In the genomic region with DNA sequence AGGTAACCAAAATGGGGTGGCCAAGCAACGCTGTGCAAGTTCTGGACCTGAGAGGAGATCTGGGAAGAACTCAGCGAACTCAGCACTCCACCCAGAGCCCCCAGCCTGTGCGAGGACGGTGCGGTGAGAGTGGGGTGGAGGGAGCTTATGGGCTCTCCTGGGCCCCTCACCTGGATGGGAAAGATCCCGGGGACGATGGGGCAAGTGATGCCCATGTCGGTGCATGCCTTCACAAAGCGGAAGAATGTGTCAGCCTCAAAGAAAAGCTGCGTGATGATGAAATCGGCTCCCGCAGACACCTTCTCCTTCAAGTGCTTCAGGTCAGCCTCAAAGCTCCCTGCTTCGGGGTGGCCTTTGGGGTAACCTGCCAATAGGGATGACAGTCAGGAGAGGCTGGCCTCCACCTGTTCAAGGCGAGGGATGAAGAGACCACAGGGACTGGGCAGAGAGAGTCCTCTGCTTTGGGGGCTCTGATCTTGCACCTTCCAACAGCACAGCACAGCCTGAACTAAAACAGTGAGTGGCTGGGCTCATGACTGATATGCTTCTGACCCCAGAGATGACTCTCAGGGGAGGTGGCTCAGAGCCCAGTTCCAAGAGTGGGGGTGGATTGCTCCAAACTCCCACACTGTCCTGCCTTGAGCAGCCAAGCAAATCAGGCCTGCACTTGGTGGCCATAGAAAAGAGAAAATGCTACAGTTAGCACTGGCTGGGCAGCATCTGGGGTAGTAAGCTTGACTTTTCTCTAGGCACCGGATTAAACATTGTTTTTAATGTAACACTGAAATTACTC, we compare ENCODE assay signal across 1 cellular context.
A peak's percentile ranks its signal among the peaks of the same experiment; 100 is the strongest.
TF ChIP-seq lines count a peak whose summit lies in the region.

No MANE protein-coding gene starts in this region.

TF ChIP-seq in K562, 482 proteins besides CTCF, POLR2A, EP300 and RAD21 (continued from another document and continues in another):
- TF ChIP-seq, protein P1, sequence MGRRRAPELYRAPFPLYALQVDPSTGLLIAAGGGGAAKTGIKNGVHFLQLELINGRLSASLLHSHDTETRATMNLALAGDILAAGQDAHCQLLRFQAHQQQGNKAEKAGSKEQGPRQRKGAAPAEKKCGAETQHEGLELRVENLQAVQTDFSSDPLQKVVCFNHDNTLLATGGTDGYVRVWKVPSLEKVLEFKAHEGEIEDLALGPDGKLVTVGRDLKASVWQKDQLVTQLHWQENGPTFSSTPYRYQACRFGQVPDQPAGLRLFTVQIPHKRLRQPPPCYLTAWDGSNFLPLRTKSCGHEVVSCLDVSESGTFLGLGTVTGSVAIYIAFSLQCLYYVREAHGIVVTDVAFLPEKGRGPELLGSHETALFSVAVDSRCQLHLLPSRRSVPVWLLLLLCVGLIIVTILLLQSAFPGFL (CRISPR knock-in tag; IDR thresholded peaks at IDR 0.05) = no peak
- TF ChIP-seq EP400 (IDR thresholded peaks at IDR 0.05) = no peak
- TF ChIP-seq PYGO2 (tag; IDR thresholded peaks at IDR 0.05) = no peak
- TF ChIP-seq ELF2 (CRISPR knock-in tag; IDR thresholded peaks at IDR 0.05) = no peak
- TF ChIP-seq SMARCA4 (IDR thresholded peaks at IDR 0.05) = peak; percentile 67; the same call in 1 of the 2 replicates
- TF ChIP-seq, protein P2, sequence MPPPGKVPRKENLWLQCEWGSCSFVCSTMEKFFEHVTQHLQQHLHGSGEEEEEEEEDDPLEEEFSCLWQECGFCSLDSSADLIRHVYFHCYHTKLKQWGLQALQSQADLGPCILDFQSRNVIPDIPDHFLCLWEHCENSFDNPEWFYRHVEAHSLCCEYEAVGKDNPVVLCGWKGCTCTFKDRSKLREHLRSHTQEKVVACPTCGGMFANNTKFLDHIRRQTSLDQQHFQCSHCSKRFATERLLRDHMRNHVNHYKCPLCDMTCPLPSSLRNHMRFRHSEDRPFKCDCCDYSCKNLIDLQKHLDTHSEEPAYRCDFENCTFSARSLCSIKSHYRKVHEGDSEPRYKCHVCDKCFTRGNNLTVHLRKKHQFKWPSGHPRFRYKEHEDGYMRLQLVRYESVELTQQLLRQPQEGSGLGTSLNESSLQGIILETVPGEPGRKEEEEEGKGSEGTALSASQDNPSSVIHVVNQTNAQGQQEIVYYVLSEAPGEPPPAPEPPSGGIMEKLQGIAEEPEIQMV (tag; conservative IDR thresholded peaks at IDR 0.05; ENCODE audit: low read depth) = no peak
- no peak for TF ChIP-seq SMARCB1 (IDR thresholded peaks at IDR 0.05; ENCODE audit: insufficient read length, low read depth)
- TF ChIP-seq CHCHD3 (CRISPR knock-in tag; IDR thresholded peaks at IDR 0.05) = no peak
- TF ChIP-seq GTF2A2 (tag; IDR thresholded peaks at IDR 0.05) = no peak
- TF ChIP-seq ZBTB1 (CRISPR knock-in tag; IDR thresholded peaks at IDR 0.05; ENCODE audit: borderline replicate concordance, low read depth) = no peak
- TF ChIP-seq, protein P3, sequence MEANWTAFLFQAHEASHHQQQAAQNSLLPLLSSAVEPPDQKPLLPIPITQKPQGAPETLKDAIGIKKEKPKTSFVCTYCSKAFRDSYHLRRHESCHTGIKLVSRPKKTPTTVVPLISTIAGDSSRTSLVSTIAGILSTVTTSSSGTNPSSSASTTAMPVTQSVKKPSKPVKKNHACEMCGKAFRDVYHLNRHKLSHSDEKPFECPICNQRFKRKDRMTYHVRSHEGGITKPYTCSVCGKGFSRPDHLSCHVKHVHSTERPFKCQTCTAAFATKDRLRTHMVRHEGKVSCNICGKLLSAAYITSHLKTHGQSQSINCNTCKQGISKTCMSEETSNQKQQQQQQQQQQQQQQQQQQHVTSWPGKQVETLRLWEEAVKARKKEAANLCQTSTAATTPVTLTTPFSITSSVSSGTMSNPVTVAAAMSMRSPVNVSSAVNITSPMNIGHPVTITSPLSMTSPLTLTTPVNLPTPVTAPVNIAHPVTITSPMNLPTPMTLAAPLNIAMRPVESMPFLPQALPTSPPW (CRISPR knock-in tag; IDR thresholded peaks at IDR 0.05) = no peak
- TF ChIP-seq, protein P4, sequence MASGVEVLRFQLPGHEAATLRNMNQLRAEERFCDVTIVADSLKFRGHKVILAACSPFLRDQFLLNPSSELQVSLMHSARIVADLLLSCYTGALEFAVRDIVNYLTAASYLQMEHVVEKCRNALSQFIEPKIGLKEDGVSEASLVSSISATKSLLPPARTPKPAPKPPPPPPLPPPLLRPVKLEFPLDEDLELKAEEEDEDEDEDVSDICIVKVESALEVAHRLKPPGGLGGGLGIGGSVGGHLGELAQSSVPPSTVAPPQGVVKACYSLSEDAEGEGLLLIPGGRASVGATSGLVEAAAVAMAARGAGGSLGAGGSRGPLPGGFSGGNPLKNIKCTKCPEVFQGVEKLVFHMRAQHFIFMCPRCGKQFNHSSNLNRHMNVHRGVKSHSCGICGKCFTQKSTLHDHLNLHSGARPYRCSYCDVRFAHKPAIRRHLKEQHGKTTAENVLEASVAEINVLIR (CRISPR knock-in tag; IDR thresholded peaks at IDR 0.05) = no peak
- no peak for TF ChIP-seq HDGF (IDR thresholded peaks at IDR 0.05)
- TF ChIP-seq ETV5 (CRISPR knock-in tag; IDR thresholded peaks at IDR 0.05; ENCODE audit: low read depth) = no peak
- no peak for TF ChIP-seq ZNF324 (CRISPR knock-in tag; IDR thresholded peaks at IDR 0.05)
- TF ChIP-seq TEAD4 (IDR thresholded peaks at IDR 0.05; ENCODE audit: low read length) = peak; percentile 49
- TF ChIP-seq TEAD4 (CRISPR knock-in tag; IDR thresholded peaks at IDR 0.05; ENCODE audit: borderline replicate concordance) = no peak
- TF ChIP-seq ZNF668 (CRISPR knock-in tag; IDR thresholded peaks at IDR 0.05) = no peak; the same call in 1 of the 2 replicates
- TF ChIP-seq LEF1 (IDR thresholded peaks at IDR 0.05) = 0 out of 2 replicates have a peak, but pooled peaks have one; percentile 33
- no peak; the same call in 1 of the 2 replicates for TF ChIP-seq PML (IDR thresholded peaks at IDR 0.05; ENCODE audit: low read length)
- TF ChIP-seq, protein P5, sequence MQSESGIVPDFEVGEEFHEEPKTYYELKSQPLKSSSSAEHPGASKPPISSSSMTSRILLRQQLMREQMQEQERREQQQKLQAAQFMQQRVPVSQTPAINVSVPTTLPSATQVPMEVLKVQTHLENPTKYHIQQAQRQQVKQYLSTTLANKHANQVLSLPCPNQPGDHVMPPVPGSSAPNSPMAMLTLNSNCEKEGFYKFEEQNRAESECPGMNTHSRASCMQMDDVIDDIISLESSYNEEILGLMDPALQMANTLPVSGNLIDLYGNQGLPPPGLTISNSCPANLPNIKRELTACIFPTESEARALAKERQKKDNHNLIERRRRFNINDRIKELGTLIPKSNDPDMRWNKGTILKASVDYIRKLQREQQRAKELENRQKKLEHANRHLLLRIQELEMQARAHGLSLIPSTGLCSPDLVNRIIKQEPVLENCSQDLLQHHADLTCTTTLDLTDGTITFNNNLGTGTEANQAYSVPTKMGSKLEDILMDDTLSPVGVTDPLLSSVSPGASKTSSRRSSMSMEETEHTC (IDR thresholded peaks at IDR 0.05) = no peak
- no peak for TF ChIP-seq MIER1 (IDR thresholded peaks at IDR 0.05; ENCODE audit: low read depth)
- no peak for TF ChIP-seq C11orf30 (IDR thresholded peaks at IDR 0.05; ENCODE audit: low read depth)
- TF ChIP-seq TSC22D4 (tag; IDR thresholded peaks at IDR 0.05) = no peak
- TF ChIP-seq, protein P6, sequence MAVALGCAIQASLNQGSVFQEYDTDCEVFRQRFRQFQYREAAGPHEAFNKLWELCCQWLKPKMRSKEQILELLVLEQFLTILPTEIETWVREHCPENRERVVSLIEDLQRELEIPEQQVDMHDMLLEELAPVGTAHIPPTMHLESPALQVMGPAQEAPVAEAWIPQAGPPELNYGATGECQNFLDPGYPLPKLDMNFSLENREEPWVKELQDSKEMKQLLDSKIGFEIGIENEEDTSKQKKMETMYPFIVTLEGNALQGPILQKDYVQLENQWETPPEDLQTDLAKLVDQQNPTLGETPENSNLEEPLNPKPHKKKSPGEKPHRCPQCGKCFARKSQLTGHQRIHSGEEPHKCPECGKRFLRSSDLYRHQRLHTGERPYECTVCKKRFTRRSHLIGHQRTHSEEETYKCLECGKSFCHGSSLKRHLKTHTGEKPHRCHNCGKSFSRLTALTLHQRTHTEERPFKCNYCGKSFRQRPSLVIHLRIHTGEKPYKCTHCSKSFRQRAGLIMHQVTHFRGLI (CRISPR knock-in tag; IDR thresholded peaks at IDR 0.05) = peak; percentile 73; the same call in 1 of the 2 replicates
- TF ChIP-seq RAD51 (IDR thresholded peaks at IDR 0.05; ENCODE audit: borderline replicate concordance, low read depth) = no peak; the same call in 1 of the 2 replicates
- TF ChIP-seq STAT5A (IDR thresholded peaks at IDR 0.05; ENCODE audit: borderline replicate concordance, low read length) = no peak
- 0 out of 2 replicates have a peak, but pooled peaks have one; percentile 3 for TF ChIP-seq NFE2 (IDR thresholded peaks at IDR 0.05; ENCODE audit: low read depth)
- TF ChIP-seq, protein P7, sequence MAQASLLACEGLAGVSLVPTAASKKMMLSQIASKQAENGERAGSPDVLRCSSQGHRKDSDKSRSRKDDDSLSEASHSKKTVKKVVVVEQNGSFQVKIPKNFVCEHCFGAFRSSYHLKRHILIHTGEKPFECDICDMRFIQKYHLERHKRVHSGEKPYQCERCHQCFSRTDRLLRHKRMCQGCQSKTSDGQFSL (CRISPR knock-in tag; IDR thresholded peaks at IDR 0.05) = no peak
- TF ChIP-seq, protein P7 (tag; IDR thresholded peaks at IDR 0.05) = no peak
- no peak for TF ChIP-seq SPI1 (IDR thresholded peaks at IDR 0.05; ENCODE audit: borderline replicate concordance, low read depth, low read length)
- TF ChIP-seq ZNF212 (CRISPR knock-in tag; IDR thresholded peaks at IDR 0.05) = no peak
- TF ChIP-seq, protein P8, sequence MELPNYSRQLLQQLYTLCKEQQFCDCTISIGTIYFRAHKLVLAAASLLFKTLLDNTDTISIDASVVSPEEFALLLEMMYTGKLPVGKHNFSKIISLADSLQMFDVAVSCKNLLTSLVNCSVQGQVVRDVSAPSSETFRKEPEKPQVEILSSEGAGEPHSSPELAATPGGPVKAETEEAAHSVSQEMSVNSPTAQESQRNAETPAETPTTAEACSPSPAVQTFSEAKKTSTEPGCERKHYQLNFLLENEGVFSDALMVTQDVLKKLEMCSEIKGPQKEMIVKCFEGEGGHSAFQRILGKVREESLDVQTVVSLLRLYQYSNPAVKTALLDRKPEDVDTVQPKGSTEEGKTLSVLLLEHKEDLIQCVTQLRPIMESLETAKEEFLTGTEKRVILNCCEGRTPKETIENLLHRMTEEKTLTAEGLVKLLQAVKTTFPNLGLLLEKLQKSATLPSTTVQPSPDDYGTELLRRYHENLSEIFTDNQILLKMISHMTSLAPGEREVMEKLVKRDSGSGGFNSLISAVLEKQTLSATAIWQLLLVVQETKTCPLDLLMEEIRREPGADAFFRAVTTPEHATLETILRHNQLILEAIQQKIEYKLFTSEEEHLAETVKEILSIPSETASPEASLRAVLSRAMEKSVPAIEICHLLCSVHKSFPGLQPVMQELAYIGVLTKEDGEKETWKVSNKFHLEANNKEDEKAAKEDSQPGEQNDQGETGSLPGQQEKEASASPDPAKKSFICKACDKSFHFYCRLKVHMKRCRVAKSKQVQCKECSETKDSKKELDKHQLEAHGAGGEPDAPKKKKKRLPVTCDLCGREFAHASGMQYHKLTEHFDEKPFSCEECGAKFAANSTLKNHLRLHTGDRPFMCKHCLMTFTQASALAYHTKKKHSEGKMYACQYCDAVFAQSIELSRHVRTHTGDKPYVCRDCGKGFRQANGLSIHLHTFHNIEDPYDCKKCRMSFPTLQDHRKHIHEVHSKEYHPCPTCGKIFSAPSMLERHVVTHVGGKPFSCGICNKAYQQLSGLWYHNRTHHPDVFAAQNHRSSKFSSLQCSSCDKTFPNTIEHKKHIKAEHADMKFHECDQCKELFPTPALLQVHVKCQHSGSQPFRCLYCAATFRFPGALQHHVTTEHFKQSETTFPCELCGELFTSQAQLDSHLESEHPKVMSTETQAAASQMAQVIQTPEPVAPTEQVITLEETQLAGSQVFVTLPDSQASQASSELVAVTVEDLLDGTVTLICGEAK (IDR thresholded peaks at IDR 0.05) = no peak
- TF ChIP-seq, protein P8 (CRISPR knock-in tag; IDR thresholded peaks at IDR 0.05) = no peak
- no peak for TF ChIP-seq KDM1A (IDR thresholded peaks at IDR 0.05)
- TF ChIP-seq SAFB (IDR thresholded peaks at IDR 0.05; ENCODE audit: borderline replicate concordance, low read depth, low read length) = no peak
- TF ChIP-seq FOS (IDR thresholded peaks at IDR 0.05; ENCODE audit: extremely low read depth, insufficient read length) = no peak
- TF ChIP-seq, protein P9, sequence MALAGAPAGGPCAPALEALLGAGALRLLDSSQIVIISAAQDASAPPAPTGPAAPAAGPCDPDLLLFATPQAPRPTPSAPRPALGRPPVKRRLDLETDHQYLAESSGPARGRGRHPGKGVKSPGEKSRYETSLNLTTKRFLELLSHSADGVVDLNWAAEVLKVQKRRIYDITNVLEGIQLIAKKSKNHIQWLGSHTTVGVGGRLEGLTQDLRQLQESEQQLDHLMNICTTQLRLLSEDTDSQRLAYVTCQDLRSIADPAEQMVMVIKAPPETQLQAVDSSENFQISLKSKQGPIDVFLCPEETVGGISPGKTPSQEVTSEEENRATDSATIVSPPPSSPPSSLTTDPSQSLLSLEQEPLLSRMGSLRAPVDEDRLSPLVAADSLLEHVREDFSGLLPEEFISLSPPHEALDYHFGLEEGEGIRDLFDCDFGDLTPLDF (CRISPR knock-in tag; IDR thresholded peaks at IDR 0.05) = 0 out of 2 replicates have a peak, but pooled peaks have one; percentile 32
- peak in 1 of 2 experiments; percentile 60; a peak in 2 of 4 replicates for TF ChIP-seq TEAD1 (CRISPR knock-in tag; IDR thresholded peaks at IDR 0.05)
- TF ChIP-seq ZNF778 (CRISPR knock-in tag; IDR thresholded peaks at IDR 0.05) = no peak
- no peak for TF ChIP-seq ZNF75A (CRISPR knock-in tag; IDR thresholded peaks at IDR 0.05)
- TF ChIP-seq HDAC3 (IDR thresholded peaks at IDR 0.05; ENCODE audit: borderline replicate concordance, partially characterized antibody) = no peak
